23 cellular contexts compared by ENCODE assay signal in the genomic region with DNA sequence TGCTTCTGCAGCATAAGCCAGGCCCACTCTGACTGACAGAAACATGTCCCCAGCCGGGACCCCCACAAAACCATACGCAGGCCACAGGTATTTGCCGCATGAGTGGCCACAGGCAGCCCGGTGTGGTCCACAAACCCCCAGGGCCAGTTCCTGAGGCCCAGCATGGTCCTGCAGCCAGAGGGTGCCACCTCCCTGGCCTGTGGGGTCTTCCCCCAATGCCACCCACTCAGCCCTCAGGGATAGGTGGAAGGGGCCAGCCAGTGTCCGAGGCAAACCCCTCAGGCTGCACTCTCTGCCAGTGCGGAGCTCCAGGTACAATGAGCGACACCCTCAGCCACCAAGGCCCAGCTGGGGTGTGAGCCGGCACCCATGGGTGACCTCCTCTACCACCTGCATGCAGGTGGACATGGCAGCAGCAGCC. TPM values are rescaled to one million over a fixed set of nuclear protein-coding genes. Genes with fewer than 3 reads are reported as not detected.
"Had no signal": no experiment of that assay in that cellular context is flagged by ENCODE, and none has a peak within 500 bp of the region (broad histone marks: within the 10 kb centered on the region; RNA-seq: fewer than 3 reads in every experiment).

No MANE protein-coding gene starts in this region.

- H3K9me3 Mint-ChIP-seq: activated naive CD8-positive, alpha-beta T cell treated with anti-CD3 and anti-CD28 coated beads, Interleukin-2, amount 50 U/mL, for 24 hours; neural crest cell; stimulated activated naive CD8-positive, alpha-beta T cell treated with anti-CD3 and anti-CD28 coated beads, Interleukin-15, amount 100 ng/mL, for 72 hours; T-cell had no signal

- H3K4me1 Mint-ChIP-seq: activated naive CD8-positive, alpha-beta T cell treated with anti-CD3 and anti-CD28 coated beads, Interleukin-2, amount 50 U/mL, for 24 hours; brain; neural crest cell; stimulated activated naive CD8-positive, alpha-beta T cell treated with anti-CD3 and anti-CD28 coated beads, Interleukin-15, amount 100 ng/mL, for 72 hours had no signal

- H3K4me3 Mint-ChIP-seq: activated naive CD8-positive, alpha-beta T cell treated with anti-CD3 and anti-CD28 coated beads, Interleukin-2, amount 50 U/mL, for 24 hours; brain; neural crest cell; stimulated activated naive CD8-positive, alpha-beta T cell treated with anti-CD3 and anti-CD28 coated beads, Interleukin-15, amount 100 ng/mL, for 72 hours; T-cell had no signal

- DNase-seq: activated CD4-positive, alpha-beta T cell treated with anti-CD3 and anti-CD28 coated beads, Interleukin-2, amount 50 U/mL, for 1 hour; activated CD8-positive, alpha-beta memory T cell treated with anti-CD3 and anti-CD28 coated beads for 24 hours; activated CD8-positive, alpha-beta memory T cell treated with anti-CD3 and anti-CD28 coated beads, Interleukin-2, amount 50 U/mL, for 48 hours; activated naive CD4-positive, alpha-beta T cell treated with Interleukin-2 at 50 U/mL for 16 hours; activated naive CD8-positive, alpha-beta T cell treated with anti-CD3 and anti-CD28 coated beads, Interleukin-2, amount 50 U/mL, for 24 hours; anterior cingulate cortex; central memory CD4-positive, alpha-beta T cell; colonic mucosa; left ventricle myocardium superior; ovary; stimulated activated CD4-positive, alpha-beta T cell treated with anti-CD3 and anti-CD28 coated beads, Interleukin-4, amount 100 ng/mL, for 1 hour; stimulated activated naive CD8-positive, alpha-beta T cell treated with anti-CD3 and anti-CD28 coated beads, Interleukin-15, amount 100 ng/mL, for 72 hours; T-cell had no signal

- H3K36me3 Mint-ChIP-seq: brain, T-cell had no signal

- ATAC-seq: activated naive CD8-positive, alpha-beta T cell treated with anti-CD3 and anti-CD28 coated beads, Interleukin-2, amount 50 U/mL, for 24 hours; left ventricle myocardium superior; right lobe of liver; SK-N-SH treated with all-trans-retinoic acid at 6 μM for 48 hours; stimulated activated naive CD8-positive, alpha-beta T cell treated with anti-CD3 and anti-CD28 coated beads, Interleukin-15, amount 100 ng/mL, for 72 hours; T-cell had no signal

- H3K27ac Mint-ChIP-seq: activated naive CD8-positive, alpha-beta T cell treated with anti-CD3 and anti-CD28 coated beads, Interleukin-2, amount 50 U/mL, for 24 hours; brain; stimulated activated naive CD8-positive, alpha-beta T cell treated with anti-CD3 and anti-CD28 coated beads, Interleukin-15, amount 100 ng/mL, for 72 hours; T-cell had no signal

- H3K27me3 Mint-ChIP-seq: activated naive CD8-positive, alpha-beta T cell treated with anti-CD3 and anti-CD28 coated beads, Interleukin-2, amount 50 U/mL, for 24 hours; stimulated activated naive CD8-positive, alpha-beta T cell treated with anti-CD3 and anti-CD28 coated beads, Interleukin-15, amount 100 ng/mL, for 72 hours; T-cell had no signal

RNA-seq across cellular contexts. Expression of gene TSPEAR, which starts 46.8 kb away (rescaled TPM):
- total RNA-seq: colonic mucosa, epithelial cell of proximal tubule, frontal cortex, kidney epithelial cell, mononuclear cell, neural crest cell, right lobe of liver, smooth muscle cell, T-cell, temporal lobe had no signal
